ENCODE assay signal across 4 cellular contexts in genomic region chr17:22384461-22384800, GRCh38.
A peak's percentile ranks its signal among the peaks of the same experiment; 100 is the strongest.
DNase-seq lines count a peak whose midpoint lies in the region; ATAC-seq, FAIRE-seq and TF ChIP-seq lines count a peak whose summit lies in the region.
"Not testable (repeated sequence)": the region's sequence is repeated elsewhere in the genome, so short reads cannot be mapped to it uniquely, and the experiment has no call there.

No MANE protein-coding gene starts in this region.

- not testable (repeated sequence) for H3K27ac ChIP-seq in K562 (ENCODE audit: extremely low read depth, low read depth, low read length)

- H3K4me1 ChIP-seq in K562 (replicated peaks in 1 of 2; ENCODE audit: control insufficient read depth in 2 of 2, insufficient read depth in 2 of 2, low read length in 2 of 2), result not testable (repeated sequence)

- not testable (repeated sequence) for TF ChIP-seq RAD21 in K562 (CRISPR knock-in tag; conservative IDR thresholded peaks at IDR 0.05 in 1 of 2, IDR thresholded peaks at IDR 0.05 in 1 of 2)

- TF ChIP-seq EP300 in K562 (IDR thresholded peaks at IDR 0.05; ENCODE audit: low read length), result not testable (repeated sequence)

- not testable (repeated sequence) for H3K4me2 ChIP-seq in K562 (ENCODE audit: insufficient read depth, low read length)

- TSS peak; percentile 54 for BruUV-seq in K562 (replicated peaks; lab: Mats Ljungman, UMichigan)

- DNase-seq in activated CD4-positive, alpha-beta T cell treated with anti-CD3 and anti-CD28 coated beads, Interleukin-2, amount 10 ng/mL, durations not matched to agents 24 days and 14 days, result peak; percentile 54
- not testable (repeated sequence) for DNase-seq in K562 (ENCODE audit: extremely low read depth in 1 of 4, low spot score in 3 of 4); endothelial cell (ENCODE audit: low spot score); glutamatergic neuron

- ATAC-seq in K562, result not testable (repeated sequence)

- H4K20me1 ChIP-seq in K562 (replicated peaks; ENCODE audit: control insufficient read depth, insufficient read depth, low read length), result not testable (repeated sequence)

- H3K27me3 ChIP-seq in K562 (ENCODE audit: control insufficient read depth in 2 of 2, insufficient read depth in 2 of 2, low read length in 2 of 2), result not testable (repeated sequence)

- H3K27ac Mint-ChIP-seq in activated CD4-positive, alpha-beta T cell treated with anti-CD3 and anti-CD28 coated beads, Interleukin-2, amount 10 ng/mL, durations not matched to agents 24 days and 14 days, result not testable (repeated sequence)
- H3K27ac Mint-ChIP-seq in endothelial cell (ENCODE audit: unreplicated experiment), result peak overlapping the region; percentile 65
- peak overlapping the region; percentile 59 for H3K27ac Mint-ChIP-seq in glutamatergic neuron (ENCODE audit: unreplicated experiment)

- in situ Hi-C loops in K562 (cut with MboI), result loop anchor here (10.0 to 25.0 kb wide), 3 partner anchors 172 to 1090 kb away; no protein-coding TSS in a partner anchor

- not testable (repeated sequence) for FAIRE-seq in K562 (lab: Jason Lieb, UNC)

- not testable (repeated sequence) for TF ChIP-seq POLR2A in K562 (conservative IDR thresholded peaks at IDR 0.05)

- WGBS in K562 (ENCODE audit: insufficient coverage, low coverage, missing lambda C conversion rate), result 26% methylated on average over 3 of the region's 19 CpGs

- H3K4me3 ChIP-seq in K562, result not testable (repeated sequence)

- H3K9me1 ChIP-seq in K562 (ENCODE audit: control insufficient read depth, insufficient read depth, low read length), result not testable (repeated sequence)

- intact Hi-C loops in activated CD4-positive, alpha-beta T cell treated with anti-CD3 and anti-CD28 coated beads, Interleukin-2, amount 10 ng/mL, durations not matched to agents 24 days and 14 days (cut with micrococcal nuclease); K562 (cut with micrococcal nuclease): not testable (repeated sequence)

- H3K36me3 ChIP-seq in K562 (ENCODE audit: control insufficient read depth, insufficient read depth, low read length), result not testable (repeated sequence)

- CTCF ChIA-PET in K562 (lab: Yijun Ruan, JAX; ENCODE audit: low intra/inter-chr PET ratio), result not testable (repeated sequence)

- H3K4me1 Mint-ChIP-seq in activated CD4-positive, alpha-beta T cell treated with anti-CD3 and anti-CD28 coated beads, Interleukin-2, amount 10 ng/mL, durations not matched to agents 24 days and 14 days; endothelial cell (ENCODE audit: unreplicated experiment); glutamatergic neuron (ENCODE audit: low read depth, unreplicated experiment): not testable (repeated sequence)

- H3K9me3 ChIP-seq in K562 (replicated peaks; ENCODE audit: control insufficient read depth, insufficient read depth, low read depth, low read length), result not testable (repeated sequence)

- not testable (repeated sequence) for H2AFZ ChIP-seq in K562 (ENCODE audit: low read depth, low read length)

- H3K27me3 Mint-ChIP-seq in activated CD4-positive, alpha-beta T cell treated with anti-CD3 and anti-CD28 coated beads, Interleukin-2, amount 10 ng/mL, durations not matched to agents 24 days and 14 days; endothelial cell (ENCODE audit: unreplicated experiment); glutamatergic neuron (ENCODE audit: unreplicated experiment): not testable (repeated sequence)

- not testable (repeated sequence) for H3K9me3 Mint-ChIP-seq in activated CD4-positive, alpha-beta T cell treated with anti-CD3 and anti-CD28 coated beads, Interleukin-2, amount 10 ng/mL, durations not matched to agents 24 days and 14 days; endothelial cell (ENCODE audit: unreplicated experiment); glutamatergic neuron (ENCODE audit: unreplicated experiment)

- H3K9ac ChIP-seq in K562 (ENCODE audit: insufficient read depth in 1 of 2, low read depth in 2 of 2, low read length in 2 of 2), result not testable (repeated sequence)

- H3K79me2 ChIP-seq in K562 (ENCODE audit: control insufficient read depth, insufficient read depth, low read length), result not testable (repeated sequence)

- not testable (repeated sequence) for H3K4me3 Mint-ChIP-seq in activated CD4-positive, alpha-beta T cell treated with anti-CD3 and anti-CD28 coated beads, Interleukin-2, amount 10 ng/mL, durations not matched to agents 24 days and 14 days; glutamatergic neuron (ENCODE audit: unreplicated experiment)
- H3K4me3 Mint-ChIP-seq in endothelial cell (ENCODE audit: unreplicated experiment), result peak overlapping the region; percentile 81

- POLR2A ChIA-PET in K562 (lab: Yijun Ruan, JAX), result not testable (repeated sequence)

- not testable (repeated sequence) for H3K36me3 Mint-ChIP-seq in activated CD4-positive, alpha-beta T cell treated with anti-CD3 and anti-CD28 coated beads, Interleukin-2, amount 10 ng/mL, durations not matched to agents 24 days and 14 days (ENCODE audit: low read depth); endothelial cell (ENCODE audit: low read depth, unreplicated experiment); glutamatergic neuron (ENCODE audit: unreplicated experiment)

- not testable (repeated sequence) for TF ChIP-seq CTCF in K562 (IDR thresholded peaks at IDR 0.05 in 2 of 3, conservative IDR thresholded peaks at IDR 0.05 in 1 of 3; ENCODE audit: insufficient read depth in 2 of 3, low read depth in 1 of 3, low read length in 3 of 3); endothelial cell (IDR thresholded peaks at IDR 0.05; ENCODE audit: unreplicated experiment); glutamatergic neuron (IDR thresholded peaks at IDR 0.05; ENCODE audit: partially characterized antibody, unreplicated experiment)

TF ChIP-seq in K562, 482 proteins besides CTCF, POLR2A, EP300 and RAD21 (continues in another document):
- TF ChIP-seq ZBTB26 (CRISPR knock-in tag; IDR thresholded peaks at IDR 0.05), result peak; percentile 92
- TF ChIP-seq PHF20 (IDR thresholded peaks at IDR 0.05; ENCODE audit: partially characterized antibody), result peak; percentile 29
- TF ChIP-seq ARHGAP35 (IDR thresholded peaks at IDR 0.05; ENCODE audit: partially characterized antibody), result peak; percentile 78
- TF ChIP-seq OTX1 (CRISPR knock-in tag; IDR thresholded peaks at IDR 0.05), result peak; percentile 90; the same call in 1 of the 2 replicates
- TF ChIP-seq ARID3B (CRISPR knock-in tag; IDR thresholded peaks at IDR 0.05; ENCODE audit: borderline replicate concordance), result 0 out of 2 replicates have a peak, but pooled peaks have one; percentile 14
- 0 out of 2 replicates have a peak, but pooled peaks have one; percentile 74 for TF ChIP-seq HBP1 (CRISPR knock-in tag; IDR thresholded peaks at IDR 0.05)
- TF ChIP-seq HDAC1 (IDR thresholded peaks at IDR 0.05), result 0 out of 4 replicates have a peak, but pooled peaks of 1 of the 2 experiments have one; percentile 58
- TF ChIP-seq MEF2D (tag; conservative IDR thresholded peaks at IDR 0.05; ENCODE audit: low read depth), result 0 out of 2 replicates have a peak, but pooled peaks have one; percentile 30
- 0 out of 2 replicates have a peak, but pooled peaks have one; percentile 49 for TF ChIP-seq CGGBP1 (CRISPR knock-in tag; IDR thresholded peaks at IDR 0.05)
- peak; percentile 90; the same call in 1 of the 2 replicates for TF ChIP-seq ELF4 (CRISPR knock-in tag; IDR thresholded peaks at IDR 0.05)
- TF ChIP-seq YBX1 (IDR thresholded peaks at IDR 0.05), result 0 out of 2 replicates have a peak, but pooled peaks have one; percentile 26
